In genomic region chr20:860891-861290, GRCh38 we compare ENCODE assay signal across 17 cellular contexts. TPM values are rescaled to one million over a fixed set of nuclear protein-coding genes. Genes with fewer than 3 reads are reported as not detected.
DNase-seq lines count a peak whose midpoint lies in the region; ATAC-seq and TF ChIP-seq lines count a peak whose summit lies in the region.
"Had no signal": no experiment of that assay in that cellular context is flagged by ENCODE, and none has a peak within 500 bp of the region (broad histone marks: within the 10 kb centered on the region; RNA-seq: fewer than 3 reads in every experiment).

No MANE protein-coding gene starts in this region.

- H3K4me3 Mint-ChIP-seq in MCF 10A (ENCODE audit: unreplicated experiment): no peak overlapping the region
- no peak overlapping the region for H3K4me3 Mint-ChIP-seq in CD14-positive monocyte
- H3K4me3 Mint-ChIP-seq: CD4-positive, alpha-beta T cell had no signal

- BruUV-seq in mammary epithelial cell (replicated peaks; lab: Mats Ljungman, UMichigan) (no TSS peak), MCF 10A (replicated peaks; lab: Mats Ljungman, UMichigan) (no TSS peak)

- H3K4me3 ChIP-seq in mammary epithelial cell (replicated peaks in 1 of 3; ENCODE audit: insufficient read depth in 1 of 3, low read depth in 2 of 3, low read length in 3 of 3) (no peak overlapping the region), osteoblast (ENCODE audit: insufficient read depth, low read length) (no peak overlapping the region), heart left ventricle (no peak overlapping the region)
- H3K4me3 ChIP-seq: BLaER1 treated with 17β-estradiol and CSF1 and Interleukin-3, amounts not matched to agents 10 nM and 100 nM; GM12878; GM23248 had no signal

- peaks cover 39% of the 10 kb centered on the region for H3K4me1 Mint-ChIP-seq in MCF 10A (ENCODE audit: insufficient read depth, unreplicated experiment)
- peaks cover 25% of the 10 kb centered on the region for H3K4me1 Mint-ChIP-seq in CD14-positive monocyte

- TF ChIP-seq POLR2A in heart left ventricle (IDR thresholded peaks at IDR 0.05): no peak

- H3K9me3 Mint-ChIP-seq in MCF 10A (ENCODE audit: unreplicated experiment): no peaks in the 10 kb centered on the region
- peaks cover 0 to 5% (median 0%) of the 10 kb centered on the region in 7 donors for H3K9me3 Mint-ChIP-seq in CD14-positive monocyte
- H3K9me3 Mint-ChIP-seq: CD4-positive, alpha-beta T cell had no signal

- CTCF ChIA-PET in mammary epithelial cell (lab: Charles Lee; ENCODE audit: low non-redundant PET) (no interaction called here), MCF 10A (lab: Yijun Ruan, JAX) (interaction anchor here (0.9 kb wide), 1 partner anchor 96 kb away, joined by 5 read pairs; no protein-coding TSS in a partner anchor)

- no peaks in the 10 kb centered on the region for H4K20me1 ChIP-seq in mammary epithelial cell (ENCODE audit: insufficient read depth, low read length)
- no peaks in the 10 kb centered on the region for H4K20me1 ChIP-seq in osteoblast (ENCODE audit: insufficient read depth, low read length)

- H2AFZ ChIP-seq in mammary epithelial cell (ENCODE audit: low read depth, low read length) (no peak overlapping the region), osteoblast (ENCODE audit: low read length) (no peak overlapping the region)
- H2AFZ ChIP-seq: GM23248 had no signal

- H3K36me3 Mint-ChIP-seq in MCF 10A (ENCODE audit: insufficient read depth, unreplicated experiment): peaks cover 6% of the 10 kb centered on the region
- peaks cover 14 to 22% of the 10 kb centered on the region in 2 donors for H3K36me3 Mint-ChIP-seq in CD14-positive monocyte

- dilution Hi-C loops in mammary epithelial cell (cut with HindIII; ENCODE audit: low sequenced_read_pairs): no loop called here

- POLR2A ChIA-PET in MCF 10A (lab: Yijun Ruan, JAX): interaction anchor here (0.7 to 10.7 kb wide), 4 partner anchors 13 to 28 kb away, joined by 3 to 124 read pairs (median 48); partner anchors contain the start of gene FAM110A

- no peak overlapping the region for H3K4me2 ChIP-seq in mammary epithelial cell (ENCODE audit: insufficient read depth, low read depth, low read length)
- no peak overlapping the region for H3K4me2 ChIP-seq in osteoblast (ENCODE audit: insufficient read depth, low read length)

- H3K27me3 Mint-ChIP-seq in MCF 10A (ENCODE audit: insufficient read depth, unreplicated experiment): no peaks in the 10 kb centered on the region
- peaks cover 2 to 4% (median 3%) of the 10 kb centered on the region in 3 donors for H3K27me3 Mint-ChIP-seq in CD14-positive monocyte (ENCODE audit: low read depth in 3 of 3)
- H3K27me3 Mint-ChIP-seq: CD4-positive, alpha-beta T cell had no signal

- H3K27ac ChIP-seq in mammary epithelial cell (ENCODE audit: insufficient read depth, low read depth, low read length): no peak overlapping the region
- peak overlapping the region; percentile 27 for H3K27ac ChIP-seq in epithelial cell of prostate
- H3K27ac ChIP-seq in osteoblast (ENCODE audit: low read depth, low read length): no peak overlapping the region
- no peak overlapping the region for H3K27ac ChIP-seq in heart left ventricle
- H3K27ac ChIP-seq: BLaER1 treated with 17β-estradiol and CSF1 and Interleukin-3, amounts not matched to agents 10 nM and 100 nM; GM23248 had no signal

- H3K9me3 ChIP-seq in mammary epithelial cell (replicated peaks; ENCODE audit: insufficient read depth, low read length) (no peaks in the 10 kb centered on the region), osteoblast (ENCODE audit: low read depth, low read length) (no peaks in the 10 kb centered on the region), heart left ventricle (no peaks in the 10 kb centered on the region)
- H3K9me3 ChIP-seq: BLaER1 treated with 17β-estradiol and CSF1 and Interleukin-3, amounts not matched to agents 10 nM and 100 nM had no signal

- H3K79me2 ChIP-seq in mammary epithelial cell (ENCODE audit: insufficient read depth, low read length): no peaks in the 10 kb centered on the region
- H3K79me2 ChIP-seq in osteoblast (ENCODE audit: insufficient read depth, low read length): no peaks in the 10 kb centered on the region

- 79% methylated on average over 2 of the region's 2 CpGs for WGBS in mammary epithelial cell (ENCODE audit: low coverage, missing lambda C conversion rate)
- WGBS in heart left ventricle, 4 donors: 97 to 100% (median 98%) methylated on average over 2 of the region's 2 CpGs

- in situ Hi-C loops in mammary epithelial cell (cut with MboI; ENCODE audit: low sequenced_read_pairs in 2 of 2): no loop called here

- H3K36me3 ChIP-seq in mammary epithelial cell (ENCODE audit: insufficient read depth, low read length): no peaks in the 10 kb centered on the region
- H3K36me3 ChIP-seq in osteoblast (ENCODE audit: insufficient read depth, low read length): no peaks in the 10 kb centered on the region
- H3K36me3 ChIP-seq in heart left ventricle: no peaks in the 10 kb centered on the region

- ATAC-seq in heart left ventricle (no peak), GM19395 (IDR thresholded peaks at IDR 0.05; ENCODE audit: unreplicated experiment) (no peak)
- ATAC-seq: GM12878, HCT116, HepG2 had no signal

- DNase-seq in mammary epithelial cell (peak; percentile 51), MCF 10A (ENCODE audit: unreplicated experiment) (no peak), epithelial cell of prostate (ENCODE audit: low read depth, low spot score) (no peak), osteoblast (ENCODE audit: insufficient read length, low spot score, missing footprints) (peak; percentile 54), heart left ventricle (no peak), CD14-positive monocyte (ENCODE audit: low spot score) (no peak)
- DNase-seq: ACHN; Calu3; CD4-positive, alpha-beta T cell; DMS 273 treated with DMSO at 0.1 percent for 48 hours; GM23248 had no signal

- intact Hi-C loops in mammary epithelial cell (cut with micrococcal nuclease): no loop called here
- intact Hi-C loops in MCF 10A (cut with micrococcal nuclease): no loop called here
- intact Hi-C loops in heart left ventricle (cut with DNase I): no loop called here
- intact Hi-C loops in CD14-positive monocyte (cut with micrococcal nuclease): loop anchor here in 1 of 2 donors (5.0 kb wide), 1 partner anchor 44 kb away; no protein-coding TSS in a partner anchor

- H3K9ac ChIP-seq in mammary epithelial cell (ENCODE audit: insufficient read depth, low read length): no peak overlapping the region
- H3K9ac ChIP-seq: BLaER1 treated with 17β-estradiol and CSF1 and Interleukin-3, amounts not matched to agents 10 nM and 100 nM; GM23248 had no signal

- H3K4me1 ChIP-seq in mammary epithelial cell (ENCODE audit: insufficient read depth, low read length) (peaks cover 50% of the 10 kb centered on the region), osteoblast (ENCODE audit: insufficient read depth, low read length) (peaks cover 23% of the 10 kb centered on the region), heart left ventricle (peaks cover 0 to 15% (median 0%) of the 10 kb centered on the region in 12 donors)

- no peaks in the 10 kb centered on the region for H3K27me3 ChIP-seq in mammary epithelial cell (ENCODE audit: insufficient read depth, low read length)
- no peaks in the 10 kb centered on the region for H3K27me3 ChIP-seq in osteoblast (ENCODE audit: insufficient read depth, low read length)
- H3K27me3 ChIP-seq in heart left ventricle: no peaks in the 10 kb centered on the region
- H3K27me3 ChIP-seq: BLaER1 treated with 17β-estradiol and CSF1 and Interleukin-3, amounts not matched to agents 10 nM and 100 nM had no signal

- TF ChIP-seq CTCF in mammary epithelial cell (conservative IDR thresholded peaks at IDR 0.05 in 1 of 2, IDR thresholded peaks at IDR 0.05 in 1 of 2; ENCODE audit: extremely low read depth in 1 of 2, insufficient read depth in 1 of 2, low read depth in 1 of 2, low read length in 2 of 2): no peak
- no peak for TF ChIP-seq CTCF in MCF 10A (IDR thresholded peaks at IDR 0.05; ENCODE audit: unreplicated experiment)
- TF ChIP-seq CTCF in osteoblast (IDR thresholded peaks at IDR 0.05; ENCODE audit: extremely low read depth, low read depth, low read length): no peak
- no peak for TF ChIP-seq CTCF in heart left ventricle (IDR thresholded peaks at IDR 0.05)
- TF ChIP-seq CTCF in CD14-positive monocyte (IDR thresholded peaks at IDR 0.05): no peak

- no peak overlapping the region for H3K27ac Mint-ChIP-seq in MCF 10A (ENCODE audit: low read depth, unreplicated experiment)
- H3K27ac Mint-ChIP-seq in CD14-positive monocyte: no peak overlapping the region
- H3K27ac Mint-ChIP-seq: CD4-positive, alpha-beta T cell had no signal

RNA-seq across cellular contexts. Expression of gene FAM110A, which starts 27.4 kb away (rescaled TPM):
- 10 to 100 TPM in 1 of 2 donors, 1 to 10 TPM in 1; 6.5 to 23.0 TPM for total RNA-seq in mammary epithelial cell
- 14.9 TPM for polyA plus RNA-seq in mammary epithelial cell
- 7.6 TPM for polyA minus RNA-seq in mammary epithelial cell
- total RNA-seq in MCF 10A (2022): 9.2 and 13.6 TPM in 2 replicates
- total RNA-seq in osteoblast: 8.5 and 9.8 TPM in 2 replicates
- total RNA-seq in heart left ventricle: 1 to 10 TPM; 1.2 to 8.1 (median 2.3) TPM
- polyA plus RNA-seq in heart left ventricle: 1 to 10 TPM; 1.3 to 1.6 TPM
- polyA plus RNA-seq in CD14-positive monocyte: 10 to 100 TPM; 13.8 to 27.8 TPM

RNA-seq across cellular contexts. Expression of gene ANGPT4, which starts 55.2 kb away (rescaled TPM):
- total RNA-seq in mammary epithelial cell (under 1 TPM in 1 of 2 donors, not detected in 1; 0.07 TPM), MCF 10A (2022) (not detected in 2 replicates), osteoblast (under 0.01 TPM in 2 replicates), heart left ventricle (under 1 TPM in 4 of 9 donors, not detected in 5; 0.12 to 0.32 (median 0.21) TPM)
- polyA plus RNA-seq in mammary epithelial cell (0.01 TPM), heart left ventricle (under 1 TPM; 0.08 to 0.11 TPM), CD14-positive monocyte (under 1 TPM in 1 of 2 donors, not detected in 1; 0.14 TPM)
- not detected for polyA minus RNA-seq in mammary epithelial cell
- total RNA-seq: A172; Calu3; CD4-positive, alpha-beta T cell; GM12878; GM23248; HepG2 had no signal
- polyA plus RNA-seq: GM23248, HepG2 had no signal

Comparison
In these comparisons a context has a peak if more than half of its experiments do, and no peak if none do; other contexts are left out.
1. DNase-seq: peak in mammary epithelial cell (single experiment) and osteoblast (single experiment); none in MCF 10A (single experiment), epithelial cell of prostate (single experiment), heart left ventricle (0 of 5) and CD14-positive monocyte (single experiment).